In genomic region chr11:64242920-64243854, GRCh38 we compare ENCODE assay signal across 1 cellular context.
A peak's percentile ranks its signal among the peaks of the same experiment; 100 is the strongest.
TF ChIP-seq lines count a peak whose summit lies in the region.

No MANE protein-coding gene starts in this region.

TF ChIP-seq in K562, 482 proteins besides CTCF, POLR2A, EP300 and RAD21:
- TF ChIP-seq ATF3 (IDR thresholded peaks at IDR 0.05) = peak; percentile 40; the same call in 1 of the 2 replicates
- TF ChIP-seq ATF3 (CRISPR knock-in tag; conservative IDR thresholded peaks at IDR 0.05) = no peak
- peak; percentile 32; the same call in 1 of the 2 replicates for TF ChIP-seq JUND (IDR thresholded peaks at IDR 0.05; ENCODE audit: borderline replicate concordance, low read depth, low read length)
- TF ChIP-seq JUND (tag; IDR thresholded peaks at IDR 0.05; ENCODE audit: borderline replicate concordance, low read depth, low read length) = no peak
- no peak for TF ChIP-seq ZNF274 (IDR thresholded peaks at IDR 0.05; ENCODE audit: borderline replicate concordance, low read depth, low read length)
- TF ChIP-seq ADNP (tag; IDR thresholded peaks at IDR 0.05) = no peak
- TF ChIP-seq POLR2G (IDR thresholded peaks at IDR 0.05; ENCODE audit: low read depth, low read length) = peak; percentile 67
- peak; percentile 76 for TF ChIP-seq EGR1 (conservative IDR thresholded peaks at IDR 0.05)
- peak; percentile 30; the same call in 1 of the 2 replicates for TF ChIP-seq POLR2AphosphoS5 (IDR thresholded peaks at IDR 0.05; ENCODE audit: control insufficient read depth, insufficient read depth, low read depth, low read length)
- peak; percentile 55 for TF ChIP-seq POLR2B (IDR thresholded peaks at IDR 0.05; ENCODE audit: low read depth, partially characterized antibody)
- 0 out of 2 replicates have a peak, but pooled peaks have one; percentile 12 for TF ChIP-seq ZNF740 (CRISPR knock-in tag; IDR thresholded peaks at IDR 0.05)
- TF ChIP-seq ZNF740 (tag; IDR thresholded peaks at IDR 0.05) = no peak
- TF ChIP-seq SUPT5H (IDR thresholded peaks at IDR 0.05) = peak; percentile 51
- peak; percentile 40; the same call in 1 of the 2 replicates for TF ChIP-seq MYNN (IDR thresholded peaks at IDR 0.05)
- TF ChIP-seq MYNN (CRISPR knock-in tag; IDR thresholded peaks at IDR 0.05) = no peak
- 0 out of 4 replicates have a peak, but pooled peaks of 1 of the 2 experiments have one; percentile 31 for TF ChIP-seq ZNF639 (CRISPR knock-in tag; conservative IDR thresholded peaks at IDR 0.05 in 1 of 2, IDR thresholded peaks at IDR 0.05 in 1 of 2)
- TF ChIP-seq ZBTB7A (IDR thresholded peaks at IDR 0.05; ENCODE audit: borderline replicate concordance, control insufficient read depth, low read depth, low read length) = peak; percentile 57; the same call in 1 of the 2 replicates
- TF ChIP-seq RBFOX2 (IDR thresholded peaks at IDR 0.05; ENCODE audit: low read depth, low read length) = peak; percentile 52; the same call in 1 of the 2 replicates
- no peak for TF ChIP-seq HMG20B (CRISPR knock-in tag; IDR thresholded peaks at IDR 0.05)
